In genomic region chr19:409006-409514, GRCh38 we compare ENCODE assay signal across 9 cellular contexts. TPM values are rescaled to one million over a fixed set of nuclear protein-coding genes. Genes with fewer than 3 reads are reported as not detected.
DNase-seq lines count a peak whose midpoint lies in the region; ATAC-seq, FAIRE-seq and TF ChIP-seq lines count a peak whose summit lies in the region.
"Had no signal": no experiment of that assay in that cellular context is flagged by ENCODE, and none has a peak within 500 bp of the region (broad histone marks: within the 10 kb centered on the region; RNA-seq: fewer than 3 reads in every experiment).

Gene C2CD4C, minus strand, starts transcription at chr19:409147. Its CDS starts 786 bp downstream, at chr19:408361.

- no peaks in the 10 kb centered on the region for H3K36me3 ChIP-seq in parathyroid adenoma (ENCODE audit: control insufficient read depth, insufficient read depth, low read length)
- H3K36me3 ChIP-seq: neutrophil had no signal

- TF ChIP-seq CTCF in parathyroid adenoma (IDR thresholded peaks at IDR 0.05) = no peak

- H3K79me2 ChIP-seq in parathyroid adenoma = no peaks in the 10 kb centered on the region

- no peak within 1 kb of the TSS for H3K27ac ChIP-seq in parathyroid adenoma
- H3K27ac ChIP-seq: neutrophil had no signal

- peaks cover 3% of the 10 kb centered on the region for H3K4me1 ChIP-seq in parathyroid adenoma

- peak within 1 kb of the TSS; percentile 46 for H2AFZ ChIP-seq in parathyroid adenoma

- H3K27me3 ChIP-seq in parathyroid adenoma (ENCODE audit: control insufficient read depth, insufficient read depth, low read length) = no peaks in the 10 kb centered on the region

- peak within 1 kb of the TSS; percentile 57 for H3K4me2 ChIP-seq in parathyroid adenoma (ENCODE audit: low read length)

- H3K4me3 ChIP-seq in parathyroid adenoma (ENCODE audit: low read depth, low read length) = peak within 1 kb of the TSS; percentile 22

- ATAC-seq in GM19463 (IDR thresholded peaks at IDR 0.05; ENCODE audit: unreplicated experiment) = no peak

- H3K9ac ChIP-seq in parathyroid adenoma = no peak within 1 kb of the TSS

- no peak for FAIRE-seq in frontal cortex (lab: Jason Lieb, UNC)

- no peaks in the 10 kb centered on the region for H3K9me3 ChIP-seq in parathyroid adenoma (ENCODE audit: control insufficient read depth, low read length)
- H3K9me3 ChIP-seq: neutrophil had no signal

- DNase-seq in NCI-H1092 treated with DMSO at 0.1 percent for 48 hours (lab: John Stamatoyannopoulos, UW) = peak; percentile 40
- DNase-seq in NCI-H1092 (lab: John Stamatoyannopoulos, UW) = no peak
- DNase-seq in activated CD4-positive, alpha-beta T cell treated with anti-CD3 and anti-CD28 coated beads, Interleukin-2, amount 50 U/mL, for 4 hours = peak; percentile 14 to 23
- DNase-seq in frontal cortex (ENCODE audit: low spot score in 2 of 2) = peak; percentile 69 to 79
- no peak for DNase-seq in DMS79 (lab: John Stamatoyannopoulos, UW)
- no peak for DNase-seq in stimulated activated naive CD4-positive, alpha-beta T cell treated with Interleukin-2 at 50 U/mL for 16 hours (lab: John Stamatoyannopoulos, UW)

RNA-seq across cellular contexts. Expression of gene C2CD4C, which starts in this region (rescaled TPM):
- total RNA-seq in frontal cortex = 20.8 TPM

Comparison
In these comparisons a context has a peak if more than half of its experiments do, and no peak if none do; other contexts are left out.
1. DNase-seq: peak in NCI-H1092 treated with DMSO at 0.1 percent for 48 hours (single experiment), activated CD4-positive, alpha-beta T cell treated with anti-CD3 and anti-CD28 coated beads, Interleukin-2, amount 50 U/mL, for 4 hours (2 of 2) and frontal cortex (2 of 2); none in NCI-H1092 (single experiment), DMS79 (single experiment) and stimulated activated naive CD4-positive, alpha-beta T cell treated with Interleukin-2 at 50 U/mL for 16 hours (single experiment).